ENCODE assay signal across 6 cellular contexts in the genomic region with DNA sequence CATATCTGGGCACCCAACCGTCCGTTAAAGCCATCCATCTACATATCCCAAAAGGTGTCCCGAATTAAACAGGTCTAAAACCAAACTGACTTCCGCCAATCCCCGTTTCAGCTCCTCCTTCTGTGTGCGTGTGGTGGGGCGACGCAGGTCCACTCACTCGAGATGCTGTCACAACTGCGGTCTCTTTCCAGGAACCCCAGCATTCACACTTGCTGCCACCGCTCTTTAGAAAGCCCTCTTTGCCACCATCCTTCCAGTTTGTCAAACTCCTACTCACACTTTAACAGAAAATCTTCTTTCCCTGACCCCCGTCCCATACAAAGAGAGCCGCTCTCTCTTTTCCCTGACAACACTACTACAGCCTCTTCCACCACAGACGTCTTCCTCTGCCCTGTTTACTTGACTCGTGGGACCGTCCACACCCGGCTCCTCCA. TPM values are rescaled to one million over a fixed set of nuclear protein-coding genes. Genes with fewer than 3 reads are reported as not detected.
A peak's percentile ranks its signal among the peaks of the same experiment; 100 is the strongest.
DNase-seq lines count a peak whose midpoint lies in the region; ATAC-seq and TF ChIP-seq lines count a peak whose summit lies in the region.

No MANE protein-coding gene starts in this region.

- DNase-seq in cardiac muscle cell (ENCODE audit: low read depth in 1 of 2, low spot score in 1 of 2) (peak in 1 of 2 donors; percentile 6), left cardiac atrium (no peak), body of pancreas (no peak), NCI-H510A treated with DMSO at 0.1 percent for 48 hours (lab: John Stamatoyannopoulos, UW) (no peak)

- peak overlapping the region; percentile 5 for H3K27ac ChIP-seq in cardiac muscle cell
- H3K27ac ChIP-seq in body of pancreas = peak overlapping the region in 3 of 4 donors; percentile 39 to 75 (median 73)
- peak overlapping the region; percentile 58 for H3K27ac ChIP-seq in neural cell (ENCODE audit: low read length)

- peaks cover 7% of the 10 kb centered on the region for H3K4me1 ChIP-seq in cardiac muscle cell (ENCODE audit: low read depth)
- H3K4me1 ChIP-seq in body of pancreas = peaks cover 13% of the 10 kb centered on the region

- no peaks in the 10 kb centered on the region for H4K20me1 ChIP-seq in neural cell (ENCODE audit: insufficient read depth)

- H3K9me3 ChIP-seq in cardiac muscle cell (ENCODE audit: low read depth) (no peaks in the 10 kb centered on the region), body of pancreas (no peaks in the 10 kb centered on the region), neural cell (ENCODE audit: low read length) (no peaks in the 10 kb centered on the region)

- TF ChIP-seq EP300 in neural cell (conservative IDR thresholded peaks at IDR 0.05; ENCODE audit: poor library complexity, severe bottlenecking) = no peak

- H3F3A ChIP-seq in neural cell (ENCODE audit: insufficient read depth, low read length, poor library complexity, severe bottlenecking) = no peaks in the 10 kb centered on the region

- peak overlapping the region; percentile 83 for H3K9ac ChIP-seq in neural cell (ENCODE audit: low read length)

- no peaks in the 10 kb centered on the region for H3K9me2 ChIP-seq in neural cell (ENCODE audit: insufficient read depth, low read length)

- peak overlapping the region; percentile 97 for H3K4me2 ChIP-seq in neural cell (ENCODE audit: low read length)

- H3K27me3 ChIP-seq in cardiac muscle cell (peaks cover 32% of the 10 kb centered on the region), body of pancreas (no peaks in the 10 kb centered on the region), neural cell (ENCODE audit: insufficient read depth, low read depth, low read length) (peaks cover 30% of the 10 kb centered on the region)

- H3K4me3 ChIP-seq in cardiac muscle cell (peak overlapping the region; percentile 70), body of pancreas (peak overlapping the region; percentile 50 to 79), neural cell (ENCODE audit: low read length) (peak overlapping the region; percentile 84)

- TF ChIP-seq CTCF in cardiac muscle cell (IDR thresholded peaks at IDR 0.05; ENCODE audit: low read depth, low read length) = no peak
- no peak for TF ChIP-seq CTCF in body of pancreas (IDR thresholded peaks at IDR 0.05)
- no peak for TF ChIP-seq CTCF in neural cell (IDR thresholded peaks at IDR 0.05; ENCODE audit: poor library complexity, severe bottlenecking)

- H3K36me3 ChIP-seq in cardiac muscle cell (peaks cover 19% of the 10 kb centered on the region), body of pancreas (replicated peaks in 1 of 2; ENCODE audit: insufficient read depth in 1 of 2, low read depth in 2 of 2) (peaks cover 0 to 13% of the 10 kb centered on the region in 2 donors), neural cell (ENCODE audit: insufficient read depth, low read length) (no peaks in the 10 kb centered on the region)

- H2AFZ ChIP-seq in neural cell (ENCODE audit: low read depth, low read length) = peak overlapping the region; percentile 41

- TF ChIP-seq POLR2A in body of pancreas (IDR thresholded peaks at IDR 0.05) = no peak

- 3 to 4% methylated on average over 17 of the region's 17 CpGs for WGBS in body of pancreas, 2 donors

- no peak for TF ChIP-seq RAD21 in neural cell (conservative IDR thresholded peaks at IDR 0.05)

- ATAC-seq in left cardiac atrium (no peak), body of pancreas (no peak), HG03378 (IDR thresholded peaks at IDR 0.05; ENCODE audit: unreplicated experiment) (no peak)

- H3K79me2 ChIP-seq in neural cell (replicated peaks; ENCODE audit: insufficient read depth, low read length) = peaks cover 8% of the 10 kb centered on the region

- intact Hi-C loops in left cardiac atrium (cut with DNase I) (loop anchor here in 1 of 2 donors (10.0 kb wide), 1 partner anchor 491 kb away; no protein-coding TSS in a partner anchor), body of pancreas (cut with DNase I) (no loop called here)

TF ChIP-seq in neural cell, 6 proteins besides CTCF, POLR2A, EP300 and RAD21:
- TF ChIP-seq POLR2AphosphoS5 (IDR thresholded peaks at IDR 0.05) = no peak
TF ChIP-seq in neural cell: peak in this region for 0.

RNA-seq across cellular contexts. Expression of a gene that starts 0.5 kb away (rescaled TPM):
- total RNA-seq in cardiac muscle cell (23.5 and 26.2 TPM in 2 replicates), left cardiac atrium (10 to 100 TPM in 1 of 2 donors, 1 to 10 TPM in 1; 9.8 to 10.1 TPM), body of pancreas (1 to 10 TPM; 4.6 to 7.3 TPM)
- polyA plus RNA-seq in cardiac muscle cell (9.3 and 13.2 TPM in 2 replicates), neural cell (27.6 and 28.0 TPM in 2 replicates)
- polyA minus RNA-seq in neural cell = 21.8 and 28.5 TPM in 2 replicates

RNA-seq across cellular contexts. Expression of a gene that starts 6.1 kb away (rescaled TPM):
- total RNA-seq in cardiac muscle cell (not detected in 2 replicates), left cardiac atrium (not detected), body of pancreas (not detected)
- polyA plus RNA-seq in cardiac muscle cell (not detected in 2 replicates), neural cell (not detected in 2 replicates)
- polyA minus RNA-seq in neural cell = not detected in 2 replicates

RNA-seq across cellular contexts. Expression of a gene that starts 12.9 kb away (rescaled TPM):
- total RNA-seq in cardiac muscle cell (not detected in 2 replicates), left cardiac atrium (not detected), body of pancreas (under 1 TPM in 1 of 2 donors, not detected in 1; 0.33 TPM)
- polyA plus RNA-seq in cardiac muscle cell (not detected in 2 replicates), neural cell (0.26 TPM in 1 of 2 replicates, not detected in the other)
- 0.35 TPM in 1 of 2 replicates, not detected in the other for polyA minus RNA-seq in neural cell

RNA-seq across cellular contexts. Expression of a gene that starts 21.8 kb away (rescaled TPM):
- total RNA-seq in cardiac muscle cell = 82.1 and 82.9 TPM in 2 replicates
- polyA plus RNA-seq in cardiac muscle cell = 63.9 and 65.8 TPM in 2 replicates
- total RNA-seq in left cardiac atrium = 10 to 100 TPM; 30.4 to 31.4 TPM
- total RNA-seq in body of pancreas = 10 to 100 TPM; 43.8 to 89.3 TPM
- 67.1 and 67.7 TPM in 2 replicates for polyA plus RNA-seq in neural cell
- 86.9 and 111 TPM in 2 replicates for polyA minus RNA-seq in neural cell

RNA-seq across cellular contexts. Expression of a gene that starts 34.6 kb away (rescaled TPM):
- total RNA-seq in cardiac muscle cell (140 and 196 TPM in 2 replicates), left cardiac atrium (10 to 100 TPM; 39.0 to 48.2 TPM), body of pancreas (10 to 100 TPM; 39.7 to 87.0 TPM)
- polyA plus RNA-seq in cardiac muscle cell (192 and 238 TPM in 2 replicates), neural cell (81.4 and 89.2 TPM in 2 replicates)
- polyA minus RNA-seq in neural cell = 45.8 and 46.9 TPM in 2 replicates

Comparison
In these comparisons a context has a peak if more than half of its experiments do, and no peak if none do; other contexts are left out.
1. H3K27ac ChIP-seq: peak in every context shown above with its lines; median percentile 73 in body of pancreas; 58 in neural cell; 5 in cardiac muscle cell.